18 cellular contexts compared by ENCODE assay signal in genomic region chr2:21890041-21890440, GRCh38.
"Had no signal": no experiment of that assay in that cellular context is flagged by ENCODE, and none has a peak within 500 bp of the region (broad histone marks: within the 10 kb centered on the region; RNA-seq: fewer than 3 reads in every experiment).

No MANE protein-coding gene starts in this region.

- DNase-seq: activated CD4-positive, alpha-beta T cell treated with anti-CD3 and anti-CD28 coated beads, Interleukin-2, amount 50 U/mL, for 48 hours; activated CD8-positive, alpha-beta memory T cell treated with anti-CD3 and anti-CD28 coated beads, Interleukin-2, amount 50 U/mL, for 48 hours; activated naive CD4-positive, alpha-beta T cell treated with Interleukin-2 at 50 U/mL for 16 hours; activated naive CD8-positive, alpha-beta T cell treated with anti-CD3 and anti-CD28 coated beads for 36 hours; activated T-cell treated with anti-CD3 and anti-CD28 coated beads, Interleukin-2, amount 50 U/mL, for 4 hours; colonic mucosa; gastrocnemius medialis; heart left ventricle; lower lobe of right lung; naive thymus-derived CD4-positive, alpha-beta T cell; psoas muscle; right cardiac atrium; stimulated activated CD4-positive, alpha-beta T cell treated with anti-CD3 and anti-CD28 coated beads, Interleukin-2, amount 100 ng/mL, for 24 hours; stimulated activated naive CD8-positive, alpha-beta T cell treated with anti-CD3 and anti-CD28 coated beads, Interleukin-15, amount 100 ng/mL, for 72 hours had no signal

- H3K27ac ChIP-seq: colonic mucosa, esophagus muscularis mucosa, gastrocnemius medialis, heart left ventricle, lower lobe of right lung, neural progenitor cell, psoas muscle, thoracic aorta, vagina had no signal
